18 cellular contexts compared by ENCODE assay signal in genomic region chr19:43622070-43622469, GRCh38. TPM values are rescaled to one million over a fixed set of nuclear protein-coding genes. Genes with fewer than 3 reads are reported as not detected.
DNase-seq lines count a peak whose midpoint lies in the region; ATAC-seq and TF ChIP-seq lines count a peak whose summit lies in the region.
"Had no signal": no experiment of that assay in that cellular context is flagged by ENCODE, and none has a peak within 500 bp of the region (broad histone marks: within the 10 kb centered on the region; RNA-seq: fewer than 3 reads in every experiment).

No MANE protein-coding gene starts in this region.

- TF ChIP-seq CTCF in 22Rv1 (IDR thresholded peaks at IDR 0.05) (no peak), HEK293 (tag by site-specific recombination; IDR thresholded peaks at IDR 0.05) (no peak), brain (conservative IDR thresholded peaks at IDR 0.05) (no peak)

- H3K27ac ChIP-seq in 22Rv1 (peak overlapping the region; percentile 20; the same call in 1 of the 2 replicates), HEK293 (ENCODE audit: extremely low read depth, low read depth, low read length) (0 out of 2 replicates have a peak overlapping the region, but pooled peaks have one; percentile 19), SK-N-MC (peak overlapping the region; percentile 54)
- no peak overlapping the region for H3K27ac ChIP-seq in CD4-positive, alpha-beta memory T cell (ENCODE audit: low read depth, low read length)
- H3K27ac ChIP-seq: GM23248 had no signal

- H3K27me3 Mint-ChIP-seq in brain: no peaks in the 10 kb centered on the region
- peaks cover 2 to 6% of the 10 kb centered on the region in 2 donors for H3K27me3 Mint-ChIP-seq in CD4-positive, alpha-beta memory T cell
- peaks cover 2% of the 10 kb centered on the region for H3K27me3 Mint-ChIP-seq in activated CD4-positive, alpha-beta T cell treated with anti-CD3 and anti-CD28 coated beads, Interleukin-2, amount 10 ng/mL, durations not matched to agents 24 days and 14 days

- H3K4me1 Mint-ChIP-seq in brain: peaks cover 30% of the 10 kb centered on the region
- H3K4me1 Mint-ChIP-seq in CD4-positive, alpha-beta memory T cell: peaks cover 16 to 49% (median 29%) of the 10 kb centered on the region in 4 donors
- H3K4me1 Mint-ChIP-seq in activated CD4-positive, alpha-beta T cell treated with anti-CD3 and anti-CD28 coated beads, Interleukin-2, amount 10 ng/mL, durations not matched to agents 24 days and 14 days: peaks cover 30% of the 10 kb centered on the region

- no peak for DNase-seq in SK-N-MC (ENCODE audit: low read depth, low spot score)
- DNase-seq in CD4-positive, alpha-beta memory T cell: no peak
- no peak for DNase-seq in activated CD4-positive, alpha-beta T cell treated with anti-CD3 and anti-CD28 coated beads, Interleukin-2, amount 10 ng/mL, durations not matched to agents 24 days and 14 days
- DNase-seq: ACHN; BE2C; C1 segment of cervical spinal cord; CD4-positive, CD25-positive, alpha-beta regulatory T cell; DMS153; DMS79 treated with DMSO at 0.1 percent for 48 hours; GF-D8; GM23248 had no signal

- peak overlapping the region; percentile 39 to 71 (median 55) for H3K27ac Mint-ChIP-seq in brain
- H3K27ac Mint-ChIP-seq in CD4-positive, alpha-beta memory T cell: peak overlapping the region in 3 of 7 donors; percentile 25 to 70 (median 34)
- no peak overlapping the region for H3K27ac Mint-ChIP-seq in activated CD4-positive, alpha-beta T cell treated with anti-CD3 and anti-CD28 coated beads, Interleukin-2, amount 10 ng/mL, durations not matched to agents 24 days and 14 days

- POLR2A ChIA-PET in HEK293 (lab: Yijun Ruan, JAX): interaction anchor here (0.6 to 4.5 kb wide), 3 partner anchors 46 to 590 kb away, joined by 4 to 21 read pairs (median 7); partner anchors contain the start of gene ZNF227
- POLR2A ChIA-PET in CD4-positive, alpha-beta memory T cell (lab: Charles Lee; ENCODE audit: partially characterized antibody): interaction anchor here (2.9 kb wide), 1 partner anchor 26 kb away, joined by 15 read pairs; the partner anchor contains the start of genes IRGQ and ZNF576

- no peak overlapping the region for H3K4me3 Mint-ChIP-seq in brain
- H3K4me3 Mint-ChIP-seq in CD4-positive, alpha-beta memory T cell: no peak overlapping the region
- H3K4me3 Mint-ChIP-seq in activated CD4-positive, alpha-beta T cell treated with anti-CD3 and anti-CD28 coated beads, Interleukin-2, amount 10 ng/mL, durations not matched to agents 24 days and 14 days: no peak overlapping the region

- peaks cover 15% of the 10 kb centered on the region for H3K4me1 ChIP-seq in HEK293 (ENCODE audit: control insufficient read depth, insufficient read depth, low read length)
- H3K4me1 ChIP-seq in CD4-positive, alpha-beta memory T cell (ENCODE audit: insufficient read depth, low read length): peaks cover 33% of the 10 kb centered on the region
- H3K4me1 ChIP-seq: BE2C had no signal

- H3K9ac ChIP-seq in SK-N-MC (ENCODE audit: insufficient read length): no peak overlapping the region
- H3K9ac ChIP-seq: GM23248 had no signal

- no peaks in the 10 kb centered on the region for H3K9me3 Mint-ChIP-seq in brain
- no peaks in the 10 kb centered on the region for H3K9me3 Mint-ChIP-seq in CD4-positive, alpha-beta memory T cell
- no peaks in the 10 kb centered on the region for H3K9me3 Mint-ChIP-seq in activated CD4-positive, alpha-beta T cell treated with anti-CD3 and anti-CD28 coated beads, Interleukin-2, amount 10 ng/mL, durations not matched to agents 24 days and 14 days
- H3K9me3 Mint-ChIP-seq: CD4-positive, CD25-positive, alpha-beta regulatory T cell had no signal

- H3K27me3 ChIP-seq in CD4-positive, alpha-beta memory T cell (ENCODE audit: insufficient read depth, low read length): no peaks in the 10 kb centered on the region
- H3K27me3 ChIP-seq: BE2C had no signal

- H3K4me3 ChIP-seq in HEK293 (ENCODE audit: low read depth, low read length) (no peak overlapping the region), SK-N-MC (no peak overlapping the region)
- no peak overlapping the region for H3K4me3 ChIP-seq in CD4-positive, alpha-beta memory T cell (ENCODE audit: low read length in 2 of 2)
- H3K4me3 ChIP-seq: GM23248, HAP-1 had no signal

- CTCF ChIA-PET in HEK293 (lab: Yijun Ruan, JAX): interaction anchor here (1.0 to 1.9 kb wide), 2 partner anchors 27 to 52 kb away, joined by 3 to 8 read pairs; no protein-coding TSS in a partner anchor
- CTCF ChIA-PET in CD4-positive, alpha-beta memory T cell (lab: Charles Lee; ENCODE audit: partially characterized antibody): interaction anchor here (1.2 to 1.5 kb wide), 3 partner anchors 27 to 175 kb away, joined by 3 to 4 read pairs (median 3); partner anchors contain the start of gene IRGQ

- H3K36me3 Mint-ChIP-seq in brain: peaks cover 46% of the 10 kb centered on the region
- H3K36me3 Mint-ChIP-seq in CD4-positive, alpha-beta memory T cell: peaks cover 0 to 4% of the 10 kb centered on the region in 2 donors
- H3K36me3 Mint-ChIP-seq in activated CD4-positive, alpha-beta T cell treated with anti-CD3 and anti-CD28 coated beads, Interleukin-2, amount 10 ng/mL, durations not matched to agents 24 days and 14 days (ENCODE audit: low read depth): no peaks in the 10 kb centered on the region
- H3K36me3 Mint-ChIP-seq: CD4-positive, CD25-positive, alpha-beta regulatory T cell had no signal

- ATAC-seq in HG03039 (IDR thresholded peaks at IDR 0.05; ENCODE audit: unreplicated experiment): no peak
- ATAC-seq: HepG2 had no signal

- no peaks in the 10 kb centered on the region for H3K9me3 ChIP-seq in HEK293 (ENCODE audit: control insufficient read depth, insufficient read depth, low read depth, low read length)
- no peaks in the 10 kb centered on the region for H3K9me3 ChIP-seq in SK-N-MC (ENCODE audit: low read depth, low read length)
- no peaks in the 10 kb centered on the region for H3K9me3 ChIP-seq in CD4-positive, alpha-beta memory T cell (ENCODE audit: control insufficient read depth in 1 of 2, low read length in 2 of 2)
- H3K9me3 ChIP-seq: BE2C, HAP-1 had no signal

- intact Hi-C loops in CD4-positive, alpha-beta memory T cell (cut with micrococcal nuclease): no loop called here
- intact Hi-C loops in activated CD4-positive, alpha-beta T cell treated with anti-CD3 and anti-CD28 coated beads, Interleukin-2, amount 10 ng/mL, durations not matched to agents 24 days and 14 days (cut with micrococcal nuclease): no loop called here

- peaks cover 5 to 24% of the 10 kb centered on the region in 2 experiments for H3K36me3 ChIP-seq in HEK293 (ENCODE audit: control insufficient read depth in 2 of 2, insufficient read depth in 1 of 2, low read length in 2 of 2)
- H3K36me3 ChIP-seq in SK-N-MC (ENCODE audit: insufficient read depth, low read length): peaks cover 7% of the 10 kb centered on the region
- H3K36me3 ChIP-seq in CD4-positive, alpha-beta memory T cell (ENCODE audit: insufficient read depth, low read length): no peaks in the 10 kb centered on the region
- H3K36me3 ChIP-seq: BE2C had no signal

TF ChIP-seq in HEK293, 187 proteins besides CTCF, POLR2A, EP300 and RAD21 (continues in another document):
- no peak for TF ChIP-seq YY1 (tag by site-specific recombination; IDR thresholded peaks at IDR 0.05)

RNA-seq across cellular contexts. Expression of gene ZNF428, which starts 2.6 kb away (rescaled TPM):
- 185 TPM for polyA plus RNA-seq in brain (ENCODE audit: insufficient read depth, low read depth, low replicate concordance)
- 10 to 100 TPM; 27.7 to 28.2 TPM for total RNA-seq in CD4-positive, alpha-beta memory T cell
- polyA plus RNA-seq in CD4-positive, alpha-beta memory T cell: 10 to 100 TPM; 13.9 to 19.9 TPM
- 18.1 and 19.4 TPM in 2 replicates for total RNA-seq in activated CD4-positive, alpha-beta T cell treated with anti-CD3 and anti-CD28 coated beads, Interleukin-2, amount 10 ng/mL, durations not matched to agents 24 days and 14 days

RNA-seq across cellular contexts. Expression of gene SRRM5, which starts 10.2 kb away (rescaled TPM):
- not detected for polyA plus RNA-seq in brain (ENCODE audit: insufficient read depth, low read depth, low replicate concordance)
- total RNA-seq in CD4-positive, alpha-beta memory T cell: under 1 TPM; 0.83 to 0.99 TPM
- polyA plus RNA-seq in CD4-positive, alpha-beta memory T cell: under 1 TPM in 1 of 2 donors, not detected in 1; 0.10 TPM
- 0.19 and 0.37 TPM in 2 replicates for total RNA-seq in activated CD4-positive, alpha-beta T cell treated with anti-CD3 and anti-CD28 coated beads, Interleukin-2, amount 10 ng/mL, durations not matched to agents 24 days and 14 days
- total RNA-seq: GM23248, H4 had no signal
- polyA plus RNA-seq: GM23248 had no signal

RNA-seq across cellular contexts. Expression of gene CADM4, which starts 17.6 kb away (rescaled TPM):
- 207 TPM for polyA plus RNA-seq in brain (ENCODE audit: insufficient read depth, low read depth, low replicate concordance)
- total RNA-seq in CD4-positive, alpha-beta memory T cell: under 1 TPM; 0.33 to 0.49 TPM
- under 1 TPM in 1 of 2 donors, not detected in 1; 0.18 TPM for polyA plus RNA-seq in CD4-positive, alpha-beta memory T cell
- 0.28 and 0.44 TPM in 2 replicates for total RNA-seq in activated CD4-positive, alpha-beta T cell treated with anti-CD3 and anti-CD28 coated beads, Interleukin-2, amount 10 ng/mL, durations not matched to agents 24 days and 14 days
- polyA plus RNA-seq: CD4-positive, CD25-positive, alpha-beta regulatory T cell had no signal

RNA-seq across cellular contexts. Expression of gene ZNF576, which starts 25.7 kb away (rescaled TPM):
- 17.1 TPM for polyA plus RNA-seq in brain (ENCODE audit: insufficient read depth, low read depth, low replicate concordance)
- 10 to 100 TPM; 18.4 to 18.6 TPM for total RNA-seq in CD4-positive, alpha-beta memory T cell
- polyA plus RNA-seq in CD4-positive, alpha-beta memory T cell: 10 to 100 TPM in 1 of 2 donors, 1 to 10 TPM in 1; 8.4 to 13.0 TPM
- 14.4 and 15.3 TPM in 2 replicates for total RNA-seq in activated CD4-positive, alpha-beta T cell treated with anti-CD3 and anti-CD28 coated beads, Interleukin-2, amount 10 ng/mL, durations not matched to agents 24 days and 14 days

RNA-seq across cellular contexts. Expression of gene IRGQ, which starts 26.1 kb away (rescaled TPM):
- polyA plus RNA-seq in brain (ENCODE audit: insufficient read depth, low read depth, low replicate concordance): 7.8 TPM
- 10 to 100 TPM; 16.5 to 17.9 TPM for total RNA-seq in CD4-positive, alpha-beta memory T cell
- 1 to 10 TPM in 1 of 2 donors, under 1 TPM in 1; 0.37 to 2.2 TPM for polyA plus RNA-seq in CD4-positive, alpha-beta memory T cell
- total RNA-seq in activated CD4-positive, alpha-beta T cell treated with anti-CD3 and anti-CD28 coated beads, Interleukin-2, amount 10 ng/mL, durations not matched to agents 24 days and 14 days: 31.5 and 32.7 TPM in 2 replicates
